In genomic region chr6:17022604-17023003, GRCh38 we compare ENCODE assay signal across 16 cellular contexts.
DNase-seq lines count a peak whose midpoint lies in the region; ATAC-seq and TF ChIP-seq lines count a peak whose summit lies in the region.
"Had no signal": no experiment of that assay in that cellular context is flagged by ENCODE, and none has a peak within 500 bp of the region (broad histone marks: within the 10 kb centered on the region; RNA-seq: fewer than 3 reads in every experiment).

No MANE protein-coding gene starts in this region.

- no peak for TF ChIP-seq CTCF in OCI-LY3 (IDR thresholded peaks at IDR 0.05; ENCODE audit: low read depth, low read length)
- TF ChIP-seq CTCF in prostate gland (IDR thresholded peaks at IDR 0.05), result no peak

- H3K9ac ChIP-seq in OCI-LY3 (ENCODE audit: low read length), result no peak overlapping the region
- H3K9ac ChIP-seq: parathyroid adenoma had no signal

- H3K36me3 ChIP-seq in OCI-LY3 (replicated peaks; ENCODE audit: low read depth, low read length) (no peaks in the 10 kb centered on the region), prostate gland (no peaks in the 10 kb centered on the region)
- H3K36me3 ChIP-seq: breast epithelium, heart left ventricle, spleen had no signal

- ATAC-seq in GM18505 (IDR thresholded peaks at IDR 0.05; ENCODE audit: unreplicated experiment) (peak; percentile 81), GM21515 (IDR thresholded peaks at IDR 0.05; ENCODE audit: unreplicated experiment) (peak; percentile 62), HG03342 (IDR thresholded peaks at IDR 0.05; ENCODE audit: unreplicated experiment) (peak; percentile 84), HG03039 (IDR thresholded peaks at IDR 0.05; ENCODE audit: unreplicated experiment) (no peak)
- ATAC-seq: activated CD4-positive, CD25-positive, alpha-beta regulatory T cell treated with anti-CD3 and anti-CD28 coated beads, Interleukin-2, amount 50 U/mL, for 24 hours; heart left ventricle had no signal

- H3K4me3 ChIP-seq in OCI-LY3 (ENCODE audit: low read length) (no peak overlapping the region), prostate gland (no peak overlapping the region)
- H3K4me3 ChIP-seq: breast epithelium, heart left ventricle, spleen had no signal

- no peak overlapping the region for H3K27ac ChIP-seq in OCI-LY3 (ENCODE audit: low read length)
- H3K27ac ChIP-seq in prostate gland, result no peak overlapping the region
- H3K27ac ChIP-seq: breast epithelium, heart left ventricle, parathyroid adenoma, spleen had no signal

- DNase-seq in NCI-H226 (no peak), prostate gland (ENCODE audit: low spot score) (no peak), NCI-H2171 (lab: John Stamatoyannopoulos, UW) (no peak)
- DNase-seq: activated CD8-positive, alpha-beta memory T cell treated with anti-CD3 and anti-CD28 coated beads, Interleukin-2, amount 50 U/mL, for 48 hours; heart left ventricle; NCI-H524 treated with DMSO at 0.1 percent for 48 hours; RPMI8226; spleen had no signal

- 73% methylated on average over 3 of the region's 3 CpGs for WGBS in prostate gland

- no peak for TF ChIP-seq POLR2A in GM18505 (IDR thresholded peaks at IDR 0.05; ENCODE audit: borderline replicate concordance, extremely low read depth, insufficient read depth, insufficient read length)
- no peak for TF ChIP-seq POLR2A in prostate gland (IDR thresholded peaks at IDR 0.05)

- H3K27me3 ChIP-seq in OCI-LY3 (ENCODE audit: low read depth, low read length) (peaks cover 43% of the 10 kb centered on the region), prostate gland (replicated peaks; ENCODE audit: insufficient read depth) (no peaks in the 10 kb centered on the region)
- H3K27me3 ChIP-seq: breast epithelium, heart left ventricle, spleen had no signal

- 0 out of 2 replicates have a peak overlapping the region, but pooled peaks have one; percentile 28 for H3K4me2 ChIP-seq in OCI-LY3 (ENCODE audit: low read length)

- intact Hi-C loops in prostate gland (cut with DNase I), result no loop called here

- H3K4me1 ChIP-seq in OCI-LY3 (ENCODE audit: low read length), result peaks cover 11% of the 10 kb centered on the region
- no peaks in the 10 kb centered on the region for H3K4me1 ChIP-seq in prostate gland (replicated peaks)
- H3K4me1 ChIP-seq: breast epithelium, heart left ventricle, parathyroid adenoma, spleen had no signal

- H2AFZ ChIP-seq in OCI-LY3 (ENCODE audit: low read depth, low read length), result no peak overlapping the region
- H2AFZ ChIP-seq: parathyroid adenoma had no signal

- no peaks in the 10 kb centered on the region for H3K79me2 ChIP-seq in OCI-LY3 (ENCODE audit: low read length)
- H3K79me2 ChIP-seq: parathyroid adenoma had no signal

- H3K9me3 ChIP-seq in OCI-LY3 (ENCODE audit: insufficient read depth, low read length), result no peaks in the 10 kb centered on the region; the same call in 1 of the 2 replicates
- H3K9me3 ChIP-seq in prostate gland, result no peaks in the 10 kb centered on the region
- H3K9me3 ChIP-seq: breast epithelium had no signal

- H4K20me1 ChIP-seq in OCI-LY3 (ENCODE audit: insufficient read depth, low read length), result no peaks in the 10 kb centered on the region
